In genomic region chr3:100911956-100912355, GRCh38 we compare ENCODE assay signal across 37 cellular contexts.
"Had no signal": no experiment of that assay in that cellular context is flagged by ENCODE, and none has a peak within 500 bp of the region (broad histone marks: within the 10 kb centered on the region; RNA-seq: fewer than 3 reads in every experiment).

No MANE protein-coding gene starts in this region.

- H3K4me3 ChIP-seq: adrenal gland, ascending aorta, body of pancreas, breast epithelium, cardiac muscle cell had no signal

- DNase-seq: activated effector memory CD4-positive, alpha-beta T cell treated with anti-CD3 and anti-CD28 coated beads, Interleukin-2, amount 50 U/mL, for 16 hours; activated effector memory CD4-positive, alpha-beta T cell treated with Interleukin-2 at 50 U/mL for 16 hours; activated gamma-delta T cell; activated gamma-delta T cell treated with Interleukin-2 at 50 U/mL for 16 hours; activated naive CD4-positive, alpha-beta T cell; activated naive CD4-positive, alpha-beta T cell treated with anti-CD3 and anti-CD28 coated beads for 36 hours; activated naive CD4-positive, alpha-beta T cell treated with anti-CD3 and anti-CD28 coated beads, Interleukin-2, amount 10 ng/mL, durations not matched to agents 7 days and 5 days; activated naive CD4-positive, alpha-beta T cell treated with anti-CD3 and anti-CD28 coated beads, Interleukin-2, amount 50 U/mL, for 16 hours; activated naive CD4-positive, alpha-beta T cell treated with Interleukin-2 at 50 U/mL for 16 hours; activated naive CD8-positive, alpha-beta T cell treated with anti-CD3 and anti-CD28 coated beads for 36 hours; activated naive CD8-positive, alpha-beta T cell treated with anti-CD3 and anti-CD28 coated beads, Interleukin-2, amount 10 ng/mL, durations not matched to agents 7 days and 5 days; activated naive CD8-positive, alpha-beta T cell treated with anti-CD3 and anti-CD28 coated beads, Interleukin-2, amount 50 U/mL, for 24 hours; activated T-cell treated with anti-CD3 and anti-CD28 coated beads, Interleukin-2, amount 50 U/mL, for 24 hours; activated T-cell treated with anti-CD3 and anti-CD28 coated beads, Interleukin-2, amount 50 U/mL, for 4 hours; activated T-cell treated with anti-CD3 and anti-CD28 coated beads, Interleukin-2, amount 50 U/mL, for 48 hours; activated T-cell treated with anti-CD3 and anti-CD28 coated beads, Interleukin-2, amount 50 U/mL, for 72 hours; adrenal gland; amniotic stem cell; amygdala; anterior cingulate cortex; aorta; body of pancreas; brain microvascular endothelial cell; caudate nucleus; central memory CD4-positive, alpha-beta T cell; cerebellar nuclear complex had no signal

- H3K27ac ChIP-seq: adrenal gland, ascending aorta, body of pancreas, brain microvascular endothelial cell, breast epithelium, cardiac muscle cell had no signal

- ATAC-seq: activated naive CD4-positive, alpha-beta T cell treated with anti-CD3 and anti-CD28 coated beads, Interleukin-2, amount 50 U/mL, for 72 hours; activated naive CD8-positive, alpha-beta T cell treated with anti-CD3 and anti-CD28 coated beads, Interleukin-2, amount 50 U/mL, for 24 hours; activated T-cell treated with anti-CD3 and anti-CD28 coated beads, Interleukin-2, amount 50 U/mL, for 4 hours; activated T-cell treated with anti-CD3 and anti-CD28 coated beads, Interleukin-2, amount 50 U/mL, for 72 hours; activated T-helper 17 cell treated with anti-CD3 and anti-CD28 coated beads, Interleukin-2, amount 50 U/mL, for 72 hours; body of pancreas had no signal

- H3K36me3 ChIP-seq: adrenal gland, ascending aorta, brain microvascular endothelial cell, breast epithelium, cardiac muscle cell had no signal

- H3K4me1 Mint-ChIP-seq: activated naive CD4-positive, alpha-beta T cell treated with anti-CD3 and anti-CD28 coated beads, Interleukin-2, amount 10 ng/mL, durations not matched to agents 7 days and 5 days; activated naive CD4-positive, alpha-beta T cell treated with anti-CD3 and anti-CD28 coated beads, Interleukin-2, amount 50 U/mL, for 24 hours; activated naive CD8-positive, alpha-beta T cell treated with anti-CD3 and anti-CD28 coated beads for 36 hours; activated naive CD8-positive, alpha-beta T cell treated with anti-CD3 and anti-CD28 coated beads, Interleukin-2, amount 10 ng/mL, durations not matched to agents 7 days and 5 days; activated naive CD8-positive, alpha-beta T cell treated with anti-CD3 and anti-CD28 coated beads, Interleukin-2, amount 50 U/mL, for 24 hours; activated T-helper 17 cell treated with anti-CD3 and anti-CD28 coated beads, Interleukin-2, amount 50 U/mL, for 72 hours; brain; central memory CD8-positive, alpha-beta T cell had no signal

- H3K4me1 ChIP-seq: adrenal gland, body of pancreas, breast epithelium had no signal

- H3K27me3 ChIP-seq: adrenal gland, ascending aorta, body of pancreas, brain microvascular endothelial cell, breast epithelium, cardiac muscle cell had no signal

- H3K27ac Mint-ChIP-seq: activated naive CD4-positive, alpha-beta T cell treated with anti-CD3 and anti-CD28 coated beads for 36 hours; activated naive CD4-positive, alpha-beta T cell treated with anti-CD3 and anti-CD28 coated beads, Interleukin-2, amount 10 ng/mL, durations not matched to agents 7 days and 5 days; activated naive CD4-positive, alpha-beta T cell treated with anti-CD3 and anti-CD28 coated beads, Interleukin-2, amount 50 U/mL, for 24 hours; activated naive CD4-positive, alpha-beta T cell treated with anti-CD3 and anti-CD28 coated beads, Interleukin-2, amount 50 U/mL, for 72 hours; activated naive CD8-positive, alpha-beta T cell; activated naive CD8-positive, alpha-beta T cell treated with anti-CD3 and anti-CD28 coated beads for 36 hours; activated naive CD8-positive, alpha-beta T cell treated with anti-CD3 and anti-CD28 coated beads, Interleukin-2, amount 10 ng/mL, durations not matched to agents 7 days and 5 days; activated naive CD8-positive, alpha-beta T cell treated with anti-CD3 and anti-CD28 coated beads, Interleukin-2, amount 50 U/mL, for 24 hours; activated T-cell treated with anti-CD3 and anti-CD28 coated beads, Interleukin-2, amount 50 U/mL, for 24 hours; activated T-cell treated with anti-CD3 and anti-CD28 coated beads, Interleukin-2, amount 50 U/mL, for 72 hours; activated T-helper 1 cell treated with anti-CD3 and anti-CD28 coated beads, Interleukin-12 subunit alpha, Interleukin-12 subunit beta, Interleukin-2, Interleukin-4 antibody, amounts not matched to agents 30 ng/mL and 10 ng/mL and 1 ng/mL, durations not matched to agents 14 hours and 24 hours and 36 hours; activated T-helper 17 cell treated with anti-CD3 and anti-CD28 coated beads, Interleukin-2, amount 50 U/mL, for 72 hours; activated T-helper 2 cell treated with anti-CD3 and anti-CD28 coated beads, Interferon-gamma antibody, Interleukin-2, Interleukin-4, amounts not matched to agents 10 μg/mL and 5 μg/mL and 100 μg/mL, durations not matched to agents 14 hours and 24 hours and 36 hours; brain had no signal

- H3K9me3 ChIP-seq: adrenal gland, ascending aorta, body of pancreas, breast epithelium had no signal

- H3K4me3 Mint-ChIP-seq: activated naive CD4-positive, alpha-beta T cell treated with anti-CD3 and anti-CD28 coated beads for 36 hours; activated naive CD4-positive, alpha-beta T cell treated with anti-CD3 and anti-CD28 coated beads, Interleukin-2, amount 10 ng/mL, durations not matched to agents 7 days and 5 days; activated naive CD4-positive, alpha-beta T cell treated with anti-CD3 and anti-CD28 coated beads, Interleukin-2, amount 50 U/mL, for 24 hours; activated naive CD8-positive, alpha-beta T cell; activated naive CD8-positive, alpha-beta T cell treated with anti-CD3 and anti-CD28 coated beads for 36 hours; activated naive CD8-positive, alpha-beta T cell treated with anti-CD3 and anti-CD28 coated beads, Interleukin-2, amount 10 ng/mL, durations not matched to agents 7 days and 5 days; activated naive CD8-positive, alpha-beta T cell treated with anti-CD3 and anti-CD28 coated beads, Interleukin-2, amount 50 U/mL, for 24 hours; activated T-cell treated with anti-CD3 and anti-CD28 coated beads, Interleukin-2, amount 50 U/mL, for 24 hours; activated T-cell treated with anti-CD3 and anti-CD28 coated beads, Interleukin-2, amount 50 U/mL, for 4 hours; activated T-cell treated with anti-CD3 and anti-CD28 coated beads, Interleukin-2, amount 50 U/mL, for 72 hours; activated T-helper 1 cell treated with anti-CD3 and anti-CD28 coated beads, Interleukin-12 subunit alpha, Interleukin-12 subunit beta, Interleukin-2, Interleukin-4 antibody, amounts not matched to agents 30 ng/mL and 10 ng/mL and 1 ng/mL, durations not matched to agents 14 hours and 24 hours and 36 hours; activated T-helper 17 cell treated with anti-CD3 and anti-CD28 coated beads, Interleukin-2, amount 50 U/mL, for 72 hours; brain; central memory CD8-positive, alpha-beta T cell had no signal

- H3K27me3 Mint-ChIP-seq: activated naive CD4-positive, alpha-beta T cell treated with anti-CD3 and anti-CD28 coated beads, Interleukin-2, amount 10 ng/mL, durations not matched to agents 7 days and 5 days; activated naive CD8-positive, alpha-beta T cell treated with anti-CD3 and anti-CD28 coated beads, Interleukin-2, amount 10 ng/mL, durations not matched to agents 7 days and 5 days; brain had no signal

- H3K36me3 Mint-ChIP-seq: activated naive CD4-positive, alpha-beta T cell treated with anti-CD3 and anti-CD28 coated beads, Interleukin-2, amount 10 ng/mL, durations not matched to agents 7 days and 5 days; activated naive CD4-positive, alpha-beta T cell treated with anti-CD3 and anti-CD28 coated beads, Interleukin-2, amount 50 U/mL, for 24 hours; activated naive CD4-positive, alpha-beta T cell treated with anti-CD3 and anti-CD28 coated beads, Interleukin-2, amount 50 U/mL, for 72 hours; activated naive CD8-positive, alpha-beta T cell; activated naive CD8-positive, alpha-beta T cell treated with anti-CD3 and anti-CD28 coated beads for 36 hours; activated naive CD8-positive, alpha-beta T cell treated with anti-CD3 and anti-CD28 coated beads, Interleukin-2, amount 10 ng/mL, durations not matched to agents 7 days and 5 days; brain had no signal
